In genomic region chr10:79179404-79180309, GRCh38 we compare ENCODE assay signal across 9 cellular contexts.
A peak's percentile ranks its signal among the peaks of the same experiment; 100 is the strongest.
DNase-seq lines count a peak whose midpoint lies in the region; ATAC-seq and TF ChIP-seq lines count a peak whose summit lies in the region.
"Had no signal": no experiment of that assay in that cellular context is flagged by ENCODE, and none has a peak within 500 bp of the region (broad histone marks: within the 10 kb centered on the region; RNA-seq: fewer than 3 reads in every experiment).

No MANE protein-coding gene starts in this region.

- ATAC-seq in GM23338 (peak; percentile 37), GM19455 (IDR thresholded peaks at IDR 0.05; ENCODE audit: unreplicated experiment) (no peak)

- no peaks in the 10 kb centered on the region; the same call in 1 of the 2 replicates for H4K20me1 ChIP-seq in GM23338 (replicated peaks; ENCODE audit: insufficient read depth)
- H4K20me1 ChIP-seq in fibroblast of lung (ENCODE audit: control insufficient read depth, extremely low read depth, insufficient read depth, low read length): no peaks in the 10 kb centered on the region

- peaks cover 8% of the 10 kb centered on the region for H3K27me3 Mint-ChIP-seq in GM23338 (ENCODE audit: insufficient read depth, low read depth, poor library complexity)
- H3K27me3 Mint-ChIP-seq: activated naive CD8-positive, alpha-beta T cell treated with anti-CD3 and anti-CD28 coated beads, Interleukin-2, amount 10 ng/mL, durations not matched to agents 7 days and 5 days had no signal

- peak; percentile 77 for DNase-seq in GM23338 (ENCODE audit: low spot score)
- peak; percentile 83 for DNase-seq in NCI-H69 (lab: John Stamatoyannopoulos, UW)
- peak in 1 of 2 donors; percentile 44 for DNase-seq in fibroblast of lung (ENCODE audit: low read depth in 2 of 2)
- no peak for DNase-seq in sigmoid colon
- DNase-seq in NCI-H2029 treated with DMSO at 0.1 percent for 48 hours (lab: John Stamatoyannopoulos, UW): no peak
- DNase-seq in tibial nerve (ENCODE audit: low spot score in 2 of 2): no peak
- no peak for DNase-seq in mucosa of gallbladder (ENCODE audit: low spot score)
- DNase-seq: activated naive CD8-positive, alpha-beta T cell treated with anti-CD3 and anti-CD28 coated beads, Interleukin-2, amount 10 ng/mL, durations not matched to agents 7 days and 5 days had no signal

- H3K4me2 ChIP-seq in GM23338 (no peak overlapping the region), fibroblast of lung (ENCODE audit: extremely low read depth, insufficient read depth, low read length) (no peak overlapping the region)

- TF ChIP-seq CTCF in GM23338 (conservative IDR thresholded peaks at IDR 0.05; ENCODE audit: low read depth in 2 of 2) (peak in 1 of 2 experiments; percentile 25; a peak in 1 of 4 replicates), fibroblast of lung (conservative IDR thresholded peaks at IDR 0.05 in 1 of 2, IDR thresholded peaks at IDR 0.05 in 1 of 2; ENCODE audit: low read depth in 1 of 2, low read length in 2 of 2) (no peak), sigmoid colon (IDR thresholded peaks at IDR 0.05) (no peak), tibial nerve (IDR thresholded peaks at IDR 0.05) (no peak)

- intact Hi-C loops in sigmoid colon (cut with DNase I): loop anchor here (5.0 to 10.0 kb wide), 3 partner anchors 112 to 615 kb away; partner anchors contain the start of gene ZMIZ1

- TF ChIP-seq POLR2A in sigmoid colon (IDR thresholded peaks at IDR 0.05) (no peak), tibial nerve (IDR thresholded peaks at IDR 0.05) (no peak)

- 0 out of 3 replicates have a peak, but pooled peaks cover 2% of the 10 kb centered on the region for H3K36me3 Mint-ChIP-seq in GM23338 (ENCODE audit: low read depth)
- H3K36me3 Mint-ChIP-seq: activated naive CD8-positive, alpha-beta T cell treated with anti-CD3 and anti-CD28 coated beads, Interleukin-2, amount 10 ng/mL, durations not matched to agents 7 days and 5 days had no signal

- H3K79me2 ChIP-seq in GM23338 (replicated peaks; ENCODE audit: insufficient read depth): peaks cover 6% of the 10 kb centered on the region; the same call in 1 of the 2 replicates
- H3K79me2 ChIP-seq in fibroblast of lung (ENCODE audit: control insufficient read depth, insufficient read depth, low read length): peaks cover 32% of the 10 kb centered on the region

- H3F3A ChIP-seq in GM23338 (replicated peaks; ENCODE audit: low read depth): no peaks in the 10 kb centered on the region

- H3K4me3 ChIP-seq in GM23338 (no peak overlapping the region), fibroblast of lung (replicated peaks in 1 of 4; ENCODE audit: control extremely low read depth in 1 of 4, insufficient read depth in 1 of 4, low read depth in 3 of 4, low read length in 4 of 4) (no peak overlapping the region), sigmoid colon (no peak overlapping the region), tibial nerve (no peak overlapping the region)

- TF ChIP-seq EP300 in sigmoid colon (IDR thresholded peaks at IDR 0.05) (no peak), tibial nerve (IDR thresholded peaks at IDR 0.05) (no peak)

- H3K9me3 ChIP-seq in fibroblast of lung (ENCODE audit: control insufficient read depth, insufficient read depth, low read depth, low read length): no peaks in the 10 kb centered on the region
- no peaks in the 10 kb centered on the region for H3K9me3 ChIP-seq in sigmoid colon
- H3K9me3 ChIP-seq in tibial nerve: no peaks in the 10 kb centered on the region

- H3K36me3 ChIP-seq in GM23338 (ENCODE audit: insufficient read depth): no peaks in the 10 kb centered on the region
- H3K36me3 ChIP-seq in fibroblast of lung (ENCODE audit: control insufficient read depth, insufficient read depth, low read length): peaks cover 16% of the 10 kb centered on the region
- peaks cover 0 to under 1% (median 0%) of the 10 kb centered on the region in 4 donors for H3K36me3 ChIP-seq in sigmoid colon
- H3K36me3 ChIP-seq in tibial nerve: no peaks in the 10 kb centered on the region

- H3K27ac ChIP-seq in GM23338 (ENCODE audit: low read depth): no peak overlapping the region
- peak overlapping the region; percentile 78 for H3K27ac ChIP-seq in fibroblast of lung (ENCODE audit: insufficient read depth, low read length)
- H3K27ac ChIP-seq in sigmoid colon: peak overlapping the region; percentile 66 to 82 (median 73)
- peak overlapping the region in 2 of 4 donors; percentile 71 to 81 for H3K27ac ChIP-seq in tibial nerve

- H3K4me1 ChIP-seq in GM23338 (ENCODE audit: insufficient read depth) (peaks cover 17% of the 10 kb centered on the region), fibroblast of lung (ENCODE audit: control insufficient read depth, extremely low read depth, insufficient read depth, low read length) (peaks cover 79% of the 10 kb centered on the region), sigmoid colon (peaks cover 0 to 100% (median 100%) of the 10 kb centered on the region in 4 donors), tibial nerve (peaks cover 0 to 100% (median 89%) of the 10 kb centered on the region in 4 donors)

- H3K9me2 ChIP-seq in GM23338 (ENCODE audit: insufficient read depth): no peaks in the 10 kb centered on the region

- H3K4me1 Mint-ChIP-seq in GM23338: peaks cover 44% of the 10 kb centered on the region
- H3K4me1 Mint-ChIP-seq: activated naive CD8-positive, alpha-beta T cell treated with anti-CD3 and anti-CD28 coated beads, Interleukin-2, amount 10 ng/mL, durations not matched to agents 7 days and 5 days had no signal

- H2AFZ ChIP-seq in GM23338 (no peak overlapping the region), fibroblast of lung (ENCODE audit: low read length) (no peak overlapping the region)

- H3K4me3 Mint-ChIP-seq in GM23338: no peak overlapping the region
- H3K4me3 Mint-ChIP-seq: activated naive CD8-positive, alpha-beta T cell treated with anti-CD3 and anti-CD28 coated beads, Interleukin-2, amount 10 ng/mL, durations not matched to agents 7 days and 5 days had no signal

- no peak overlapping the region for H3K27ac Mint-ChIP-seq in GM23338
- H3K27ac Mint-ChIP-seq: activated naive CD8-positive, alpha-beta T cell treated with anti-CD3 and anti-CD28 coated beads, Interleukin-2, amount 10 ng/mL, durations not matched to agents 7 days and 5 days had no signal

- 76 to 80% methylated on average over 14 of the region's 14 CpGs for WGBS in sigmoid colon, 2 donors
- WGBS in tibial nerve, 2 donors: 71% methylated on average over 10 of the region's 14 CpGs

- H3K9ac ChIP-seq in fibroblast of lung (ENCODE audit: insufficient read depth, low read length): no peak overlapping the region

- no peaks in the 10 kb centered on the region for H3K9me3 Mint-ChIP-seq in GM23338
- H3K9me3 Mint-ChIP-seq: activated naive CD8-positive, alpha-beta T cell treated with anti-CD3 and anti-CD28 coated beads, Interleukin-2, amount 10 ng/mL, durations not matched to agents 7 days and 5 days had no signal

- H3K27me3 ChIP-seq in GM23338 (ENCODE audit: insufficient read depth) (no peaks in the 10 kb centered on the region), fibroblast of lung (ENCODE audit: control insufficient read depth, insufficient read depth, low read length) (no peaks in the 10 kb centered on the region), sigmoid colon (no peaks in the 10 kb centered on the region), tibial nerve (no peaks in the 10 kb centered on the region)

Comparison
In these comparisons a context has a peak if more than half of its experiments do, and no peak if none do; other contexts are left out.
1. DNase-seq: peak in GM23338 (single experiment) and NCI-H69 (single experiment); none in sigmoid colon (single experiment), NCI-H2029 treated with DMSO at 0.1 percent for 48 hours (single experiment), tibial nerve (0 of 2) and mucosa of gallbladder (single experiment).